ENCODE assay signal across 21 cellular contexts in the genomic region with DNA sequence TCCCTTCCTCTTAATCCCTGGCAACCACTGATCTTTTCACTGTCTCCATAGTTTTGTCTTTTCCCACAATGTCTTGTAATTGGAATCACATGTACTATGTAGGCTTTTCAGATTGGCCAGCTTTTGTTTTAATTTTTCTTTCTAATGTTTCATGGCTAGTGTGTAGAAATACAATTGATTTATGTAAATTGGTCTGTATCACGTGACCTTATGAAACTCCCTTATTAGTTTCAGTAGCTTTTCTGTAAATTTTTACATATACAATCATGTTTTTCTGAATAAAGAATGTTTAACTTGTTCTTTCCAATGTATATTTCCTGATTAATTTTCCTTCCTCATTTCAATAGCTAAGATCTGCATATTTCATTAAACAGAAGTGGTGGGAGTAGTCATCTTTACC.
DNase-seq lines count a peak whose midpoint lies in the region; ATAC-seq, FAIRE-seq and TF ChIP-seq lines count a peak whose summit lies in the region.
"Had no signal": no experiment of that assay in that cellular context is flagged by ENCODE, and none has a peak within 500 bp of the region (broad histone marks: within the 10 kb centered on the region; RNA-seq: fewer than 3 reads in every experiment).

No MANE protein-coding gene starts in this region.

- FAIRE-seq in HepG2 (lab: Jason Lieb, UNC) (no peak), K562 (lab: Jason Lieb, UNC) (no peak)
- FAIRE-seq: A549, GM12891 had no signal

- H3K4me1 ChIP-seq in HepG2 (ENCODE audit: insufficient read depth, low read length) = no peaks in the 10 kb centered on the region
- H3K4me1 ChIP-seq in right lobe of liver = no peaks in the 10 kb centered on the region
- H3K4me1 ChIP-seq in K562 (replicated peaks in 1 of 2; ENCODE audit: control insufficient read depth in 2 of 2, insufficient read depth in 2 of 2, low read length in 2 of 2) = no peaks in the 10 kb centered on the region
- H3K4me1 ChIP-seq: A549; BLaER1 treated with 17β-estradiol and CSF1 and Interleukin-3, amounts not matched to agents 10 nM and 100 nM had no signal

- H3K36me3 ChIP-seq in HepG2 (replicated peaks in 1 of 2; ENCODE audit: control insufficient read depth in 1 of 2, insufficient read depth in 2 of 2, low read length in 2 of 2) (no peaks in the 10 kb centered on the region), right lobe of liver (no peaks in the 10 kb centered on the region), K562 (ENCODE audit: control insufficient read depth, insufficient read depth, low read length) (no peaks in the 10 kb centered on the region)
- H3K36me3 ChIP-seq: BLaER1 treated with 17β-estradiol and CSF1 and Interleukin-3, amounts not matched to agents 10 nM and 100 nM had no signal

- TF ChIP-seq POLR2A in HepG2 (IDR thresholded peaks at IDR 0.05; ENCODE audit: insufficient read depth in 1 of 2, low read depth in 2 of 2, low read length in 2 of 2) = no peak
- no peak for TF ChIP-seq POLR2A in right lobe of liver (IDR thresholded peaks at IDR 0.05)
- TF ChIP-seq POLR2A in K562 (conservative IDR thresholded peaks at IDR 0.05) = no peak

- TF ChIP-seq EP300 in HepG2 (IDR thresholded peaks at IDR 0.05; ENCODE audit: low read depth in 2 of 2, low read length in 2 of 2) = no peak
- TF ChIP-seq EP300 in HepG2 (CRISPR knock-in tag; IDR thresholded peaks at IDR 0.05; ENCODE audit: borderline replicate concordance) = no peak
- no peak for TF ChIP-seq EP300 in K562 (IDR thresholded peaks at IDR 0.05; ENCODE audit: low read length)

- H3K9me3 ChIP-seq in HepG2 (ENCODE audit: low read length) (peaks cover 29% of the 10 kb centered on the region), right lobe of liver (no peaks in the 10 kb centered on the region), K562 (replicated peaks; ENCODE audit: control insufficient read depth, insufficient read depth, low read depth, low read length) (0 out of 2 replicates have a peak, but pooled peaks cover 2% of the 10 kb centered on the region)

- intact Hi-C loops in HepG2 (cut with micrococcal nuclease; ENCODE audit: unreplicated experiment) (no loop called here), right lobe of liver (cut with DNase I) (no loop called here), K562 (cut with micrococcal nuclease) (no loop called here), sciatic nerve (cut with DNase I) (no loop called here)

- no peak overlapping the region for H3K27ac ChIP-seq in HepG2 (ENCODE audit: extremely low read length, insufficient read depth, low read length)
- no peak overlapping the region for H3K27ac ChIP-seq in right lobe of liver
- no peak overlapping the region for H3K27ac ChIP-seq in K562 (ENCODE audit: extremely low read depth, low read depth, low read length)
- H3K27ac ChIP-seq: 22Rv1; A549; BLaER1 treated with 17β-estradiol and CSF1 and Interleukin-3, amounts not matched to agents 10 nM and 100 nM had no signal

- POLR2A ChIA-PET in HepG2 (lab: Yijun Ruan, JAX) (no interaction called here), K562 (lab: Yijun Ruan, JAX) (no interaction called here)

- H3K79me2 ChIP-seq in HepG2 (ENCODE audit: insufficient read depth, low read length) (no peaks in the 10 kb centered on the region), K562 (ENCODE audit: control insufficient read depth, insufficient read depth, low read length) (no peaks in the 10 kb centered on the region)

- no peak overlapping the region for H3K4me3 ChIP-seq in HepG2 (replicated peaks in 1 of 3; ENCODE audit: insufficient read depth in 1 of 3, low read depth in 2 of 3, low read length in 3 of 3)
- H3K4me3 ChIP-seq in right lobe of liver = no peak overlapping the region
- H3K4me3 ChIP-seq in K562 = no peak overlapping the region
- H3K4me3 ChIP-seq: A549; BLaER1 treated with 17β-estradiol and CSF1 and Interleukin-3, amounts not matched to agents 10 nM and 100 nM had no signal

- no TSS peak for BruUV-seq in HepG2 (replicated peaks; lab: Mats Ljungman, UMichigan)
- BruUV-seq in K562 (replicated peaks; lab: Mats Ljungman, UMichigan) = no TSS peak

- in situ Hi-C loops in HepG2 (cut with HindIII; ENCODE audit: extremely low pct_ligation_motif_present, low pct_unique_long_range_greater_than_20kb) = no loop called here
- in situ Hi-C loops in K562 (cut with MboI) = no loop called here

- CTCF ChIA-PET in HepG2 (lab: Yijun Ruan, JAX; ENCODE audit: low intra/inter-chr PET ratio, low total read pairs) (no interaction called here), K562 (lab: Yijun Ruan, JAX; ENCODE audit: low intra/inter-chr PET ratio) (no interaction called here)

- H3K9ac ChIP-seq in HepG2 (ENCODE audit: insufficient read depth, low read depth, low read length) (no peak overlapping the region), K562 (ENCODE audit: insufficient read depth in 1 of 2, low read depth in 2 of 2, low read length in 2 of 2) (no peak overlapping the region)
- H3K9ac ChIP-seq: BLaER1 treated with 17β-estradiol and CSF1 and Interleukin-3, amounts not matched to agents 10 nM and 100 nM had no signal

- H3K9me1 ChIP-seq in K562 (ENCODE audit: control insufficient read depth, insufficient read depth, low read length) = no peaks in the 10 kb centered on the region

- H3K4me2 ChIP-seq in HepG2 (ENCODE audit: low read depth, low read length) (no peak overlapping the region), K562 (ENCODE audit: insufficient read depth, low read length) (no peak overlapping the region)
- H3K4me2 ChIP-seq: A549; BLaER1 treated with 17β-estradiol and CSF1 and Interleukin-3, amounts not matched to agents 10 nM and 100 nM had no signal

- 0% methylated on average over 1 of the region's 1 CpG for WGBS in HepG2 (ENCODE audit: low lambda C conversion rate)
- WGBS in right lobe of liver (ENCODE audit: insufficient coverage, low coverage, low lambda C conversion rate, missing lambda C conversion rate) = 33% methylated on average over 1 of the region's 1 CpG
- 0% methylated on average over 1 of the region's 1 CpG for WGBS in K562 (ENCODE audit: insufficient coverage, low coverage, missing lambda C conversion rate)

- H4K20me1 ChIP-seq in HepG2 (ENCODE audit: insufficient read depth, low read length) (no peaks in the 10 kb centered on the region), K562 (replicated peaks; ENCODE audit: control insufficient read depth, insufficient read depth, low read length) (no peaks in the 10 kb centered on the region)
- H4K20me1 ChIP-seq: BLaER1 treated with 17β-estradiol and CSF1 and Interleukin-3, amounts not matched to agents 10 nM and 100 nM had no signal

- ATAC-seq in HepG2 (no peak), right lobe of liver (no peak), K562 (no peak), sciatic nerve (no peak)
- ATAC-seq: A549 had no signal

- H2AFZ ChIP-seq in HepG2 (ENCODE audit: low read length) (no peak overlapping the region), K562 (ENCODE audit: low read depth, low read length) (no peak overlapping the region)

- TF ChIP-seq CTCF in HepG2 (CRISPR knock-in tag; IDR thresholded peaks at IDR 0.05) = no peak
- no peak for TF ChIP-seq CTCF in right lobe of liver (IDR thresholded peaks at IDR 0.05)
- TF ChIP-seq CTCF in K562 (IDR thresholded peaks at IDR 0.05 in 2 of 3, conservative IDR thresholded peaks at IDR 0.05 in 1 of 3; ENCODE audit: insufficient read depth in 2 of 3, low read depth in 1 of 3, low read length in 3 of 3) = no peak

- DNase-seq in HepG2 (ENCODE audit: low spot score) (no peak), right lobe of liver (no peak), K562 (ENCODE audit: extremely low read depth in 1 of 4, low spot score in 3 of 4) (no peak), C1 segment of cervical spinal cord (lab: John Stamatoyannopoulos, UW) (no peak), sciatic nerve (ENCODE audit: low spot score) (no peak)
- DNase-seq: AML-193; CD4-positive, alpha-beta memory T cell; CD4-positive, CD25-positive, alpha-beta regulatory T cell; CD8-positive, alpha-beta memory T cell; COR-L47; DMS 273 treated with DMSO at 0.1 percent for 48 hours; DMS153; DMS53; DMS79; DND-41; EL; GDM1 had no signal

- TF ChIP-seq RAD21 in HepG2 (CRISPR knock-in tag; IDR thresholded peaks at IDR 0.05) = no peak
- TF ChIP-seq RAD21 in K562 (CRISPR knock-in tag; conservative IDR thresholded peaks at IDR 0.05 in 1 of 2, IDR thresholded peaks at IDR 0.05 in 1 of 2) = no peak

- no peaks in the 10 kb centered on the region for H3K27me3 ChIP-seq in HepG2 (ENCODE audit: control insufficient read depth in 1 of 2, insufficient read depth in 2 of 2, low read length in 2 of 2)
- no peaks in the 10 kb centered on the region for H3K27me3 ChIP-seq in right lobe of liver
- no peaks in the 10 kb centered on the region for H3K27me3 ChIP-seq in K562 (ENCODE audit: control insufficient read depth in 2 of 2, insufficient read depth in 2 of 2, low read length in 2 of 2)
- H3K27me3 ChIP-seq: BLaER1 treated with 17β-estradiol and CSF1 and Interleukin-3, amounts not matched to agents 10 nM and 100 nM had no signal

TF ChIP-seq in HepG2, 621 proteins besides CTCF, POLR2A, EP300 and RAD21 (continues in another document):
- TF ChIP-seq RAD51 (IDR thresholded peaks at IDR 0.05; ENCODE audit: borderline replicate concordance) = peak; percentile 76; the same call in 1 of the 2 replicates
- TF ChIP-seq, protein P1, sequence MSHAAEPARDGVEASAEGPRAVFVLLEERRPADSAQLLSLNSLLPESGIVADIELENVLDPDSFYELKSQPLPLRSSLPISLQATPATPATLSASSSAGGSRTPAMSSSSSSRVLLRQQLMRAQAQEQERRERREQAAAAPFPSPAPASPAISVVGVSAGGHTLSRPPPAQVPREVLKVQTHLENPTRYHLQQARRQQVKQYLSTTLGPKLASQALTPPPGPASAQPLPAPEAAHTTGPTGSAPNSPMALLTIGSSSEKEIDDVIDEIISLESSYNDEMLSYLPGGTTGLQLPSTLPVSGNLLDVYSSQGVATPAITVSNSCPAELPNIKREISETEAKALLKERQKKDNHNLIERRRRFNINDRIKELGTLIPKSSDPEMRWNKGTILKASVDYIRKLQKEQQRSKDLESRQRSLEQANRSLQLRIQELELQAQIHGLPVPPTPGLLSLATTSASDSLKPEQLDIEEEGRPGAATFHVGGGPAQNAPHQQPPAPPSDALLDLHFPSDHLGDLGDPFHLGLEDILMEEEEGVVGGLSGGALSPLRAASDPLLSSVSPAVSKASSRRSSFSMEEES (CRISPR knock-in tag; IDR thresholded peaks at IDR 0.05) = no peak
